In genomic region chr6:56742122-56742791, GRCh38 we compare ENCODE assay signal across 8 cellular contexts.
DNase-seq lines count a peak whose midpoint lies in the region; ATAC-seq and TF ChIP-seq lines count a peak whose summit lies in the region.

No MANE protein-coding gene starts in this region.

- peak overlapping the region; percentile 10 for H3K27ac ChIP-seq in suprapubic skin

- no peaks in the 10 kb centered on the region for H3K9me3 Mint-ChIP-seq in activated naive CD4-positive, alpha-beta T cell treated with anti-CD3 and anti-CD28 coated beads, Interleukin-2, amount 10 ng/mL, durations not matched to agents 7 days and 5 days

- no peaks in the 10 kb centered on the region for H3K4me1 Mint-ChIP-seq in activated naive CD4-positive, alpha-beta T cell treated with anti-CD3 and anti-CD28 coated beads, Interleukin-2, amount 10 ng/mL, durations not matched to agents 7 days and 5 days

- CTCF ChIA-PET in activated naive CD4-positive, alpha-beta T cell treated with anti-CD3 and anti-CD28 coated beads, Interleukin-2, amount 10 ng/mL, durations not matched to agents 7 days and 5 days (lab: Charles Lee), result interaction anchor here (0.7 kb wide), 1 partner anchor 1201 kb away, joined by 3 read pairs; no protein-coding TSS in a partner anchor

- H3K27me3 ChIP-seq in suprapubic skin, result no peaks in the 10 kb centered on the region

- peak; percentile 63 for ATAC-seq in GM19467 (IDR thresholded peaks at IDR 0.05; ENCODE audit: unreplicated experiment)
- peak; percentile 67 for ATAC-seq in HG03460 (IDR thresholded peaks at IDR 0.05; ENCODE audit: unreplicated experiment)
- no peak for ATAC-seq in HG03196 (IDR thresholded peaks at IDR 0.05; ENCODE audit: unreplicated experiment)

- peaks cover 14% of the 10 kb centered on the region for H3K4me1 ChIP-seq in suprapubic skin

- no peak overlapping the region for H3K27ac Mint-ChIP-seq in activated naive CD4-positive, alpha-beta T cell treated with anti-CD3 and anti-CD28 coated beads, Interleukin-2, amount 10 ng/mL, durations not matched to agents 7 days and 5 days

- 32% methylated on average over 6 of the region's 6 CpGs for WGBS in suprapubic skin

- no peak for TF ChIP-seq EP300 in suprapubic skin (IDR thresholded peaks at IDR 0.05)

- no peaks in the 10 kb centered on the region for H3K36me3 Mint-ChIP-seq in activated naive CD4-positive, alpha-beta T cell treated with anti-CD3 and anti-CD28 coated beads, Interleukin-2, amount 10 ng/mL, durations not matched to agents 7 days and 5 days

- no peaks in the 10 kb centered on the region for H3K36me3 ChIP-seq in suprapubic skin

- H3K27me3 Mint-ChIP-seq in activated naive CD4-positive, alpha-beta T cell treated with anti-CD3 and anti-CD28 coated beads, Interleukin-2, amount 10 ng/mL, durations not matched to agents 7 days and 5 days, result peaks cover 22% of the 10 kb centered on the region

- DNase-seq in fibroblast of villous mesenchyme (ENCODE audit: low read depth), result no peak
- no peak for DNase-seq in suprapubic skin (ENCODE audit: low spot score in 2 of 2)
- no peak for DNase-seq in activated naive CD4-positive, alpha-beta T cell treated with anti-CD3 and anti-CD28 coated beads, Interleukin-2, amount 10 ng/mL, durations not matched to agents 7 days and 5 days
- DNase-seq in hypothalamus (lab: John Stamatoyannopoulos, UW), result no peak
- DNase-seq in NCI-H2081 treated with DMSO at 0.1 percent for 48 hours (lab: John Stamatoyannopoulos, UW), result no peak

- no peaks in the 10 kb centered on the region for H3K9me3 ChIP-seq in suprapubic skin

- H3K4me3 ChIP-seq in fibroblast of villous mesenchyme (ENCODE audit: low read depth, low read length), result peak overlapping the region; percentile 26
- peak overlapping the region; percentile 23 for H3K4me3 ChIP-seq in suprapubic skin

- no peak overlapping the region for H3K4me3 Mint-ChIP-seq in activated naive CD4-positive, alpha-beta T cell treated with anti-CD3 and anti-CD28 coated beads, Interleukin-2, amount 10 ng/mL, durations not matched to agents 7 days and 5 days

- TF ChIP-seq POLR2A in suprapubic skin (IDR thresholded peaks at IDR 0.05), result no peak

- no peak for TF ChIP-seq CTCF in fibroblast of villous mesenchyme (IDR thresholded peaks at IDR 0.05; ENCODE audit: insufficient read depth, low read depth, low read length)
- TF ChIP-seq CTCF in suprapubic skin (IDR thresholded peaks at IDR 0.05), result no peak
